8 cellular contexts compared by ENCODE assay signal in genomic region chr6:33313709-33314514, GRCh38. TPM values are rescaled to one million over a fixed set of nuclear protein-coding genes. Genes with fewer than 3 reads are reported as not detected.
A peak's percentile ranks its signal among the peaks of the same experiment; 100 is the strongest.
DNase-seq lines count a peak whose midpoint lies in the region; ATAC-seq, FAIRE-seq and TF ChIP-seq lines count a peak whose summit lies in the region.

Gene TAPBP, minus strand, starts transcription at chr6:33314078. Its CDS starts 37 bp downstream, at chr6:33314041.

- no peaks in the 10 kb centered on the region for H3K27me3 Mint-ChIP-seq in natural killer cell treated with Interleukin-12 subunit alpha and Interleukin-12 subunit beta and Interleukin-15 and Interleukin-18, amount 100 ng/mL, for 72 hours

- H3K4me3 Mint-ChIP-seq in natural killer cell treated with Interleukin-12 subunit alpha and Interleukin-12 subunit beta and Interleukin-15 and Interleukin-18, amount 100 ng/mL, for 72 hours = peak within 1 kb of the TSS; percentile 97

- H3K4me2 ChIP-seq in A549 = peak within 1 kb of the TSS; percentile 92

- DNase-seq in A549 (ENCODE audit: low read depth in 1 of 2, low spot score in 1 of 2) = peak; percentile 32 to 44
- DNase-seq in RKO (ENCODE audit: low spot score) = peak; percentile 62
- DNase-seq in activated effector memory CD4-positive, alpha-beta T cell treated with Interleukin-2 at 50 U/mL for 16 hours = peak; percentile 69
- DNase-seq in fibroblast of the aortic adventitia (ENCODE audit: low read depth) = peak; percentile 64
- peak; percentile 93 for DNase-seq in natural killer cell treated with Interleukin-12 subunit alpha and Interleukin-12 subunit beta and Interleukin-15 and Interleukin-18, amount 100 ng/mL, for 72 hours (ENCODE audit: low spot score)
- peak; percentile 89 for DNase-seq in stimulated activated naive CD8-positive, alpha-beta T cell treated with anti-CD3 and anti-CD28 coated beads, Interleukin-15, Interleukin-2, amounts not matched to agents 100 U/mL and 50 U/mL, for 24 hours

- TF ChIP-seq RAD21 in A549 (conservative IDR thresholded peaks at IDR 0.05 in 1 of 2, IDR thresholded peaks at IDR 0.05 in 1 of 2) = no peak

- peaks cover 31% of the 10 kb centered on the region for H3K4me1 ChIP-seq in A549

- H3K9me3 ChIP-seq in A549 = no peaks in the 10 kb centered on the region

- no peak for FAIRE-seq in A549 (lab: Jason Lieb, UNC)

- no peaks in the 10 kb centered on the region for H3K9me3 Mint-ChIP-seq in natural killer cell treated with Interleukin-12 subunit alpha and Interleukin-12 subunit beta and Interleukin-15 and Interleukin-18, amount 100 ng/mL, for 72 hours

- ATAC-seq in A549 = peak; percentile 8 to 25; a peak in 4 of 6 replicates
- ATAC-seq in GM18520 (IDR thresholded peaks at IDR 0.05; ENCODE audit: unreplicated experiment) = peak; percentile 26
- ATAC-seq in HG03439 (IDR thresholded peaks at IDR 0.05; ENCODE audit: unreplicated experiment) = peak; percentile 36
- peak; percentile 68 to 78 for ATAC-seq in natural killer cell treated with Interleukin-12 subunit alpha and Interleukin-12 subunit beta and Interleukin-15 and Interleukin-18, amount 100 ng/mL, for 72 hours
- peak; percentile 73 for ATAC-seq in stimulated activated naive CD8-positive, alpha-beta T cell treated with anti-CD3 and anti-CD28 coated beads, Interleukin-15, Interleukin-2, amounts not matched to agents 100 U/mL and 50 U/mL, for 24 hours

- POLR2A ChIA-PET in A549 (lab: Yijun Ruan, JAX) = interaction anchor here (1.1 kb wide), 1 partner anchor 14 kb away, joined by 5 read pairs; no protein-coding TSS in a partner anchor

- peaks cover 44 to 51% of the 10 kb centered on the region in 2 donors for H3K4me1 Mint-ChIP-seq in natural killer cell treated with Interleukin-12 subunit alpha and Interleukin-12 subunit beta and Interleukin-15 and Interleukin-18, amount 100 ng/mL, for 72 hours (ENCODE audit: low read depth in 2 of 2)

- WGBS in A549 (ENCODE audit: missing lambda C conversion rate) = 1% methylated on average over 38 of the region's 47 CpGs

- no peak for TF ChIP-seq CTCF in A549 (IDR thresholded peaks at IDR 0.05)
- no peak for TF ChIP-seq CTCF in fibroblast of the aortic adventitia (IDR thresholded peaks at IDR 0.05; ENCODE audit: insufficient read depth, low read length)

- TF ChIP-seq EP300 in A549 (IDR thresholded peaks at IDR 0.05) = no peak

- H3K4me3 ChIP-seq in A549 (peak within 1 kb of the TSS; percentile 74), fibroblast of the aortic adventitia (ENCODE audit: low read depth, low read length) (peak within 1 kb of the TSS; percentile 92)

- peak within 1 kb of the TSS; percentile 95 to 97 for H3K27ac Mint-ChIP-seq in natural killer cell treated with Interleukin-12 subunit alpha and Interleukin-12 subunit beta and Interleukin-15 and Interleukin-18, amount 100 ng/mL, for 72 hours

- CTCF ChIA-PET in A549 (lab: Yijun Ruan, JAX) = interaction anchor here (2.5 to 6.0 kb wide), 2 partner anchors 14 to 34 kb away, joined by 9 to 40 read pairs; partner anchors contain the start of gene RGL2

- TF ChIP-seq POLR2A in A549 (IDR thresholded peaks at IDR 0.05; ENCODE audit: low read length) = no peak

- H3K36me3 Mint-ChIP-seq in natural killer cell treated with Interleukin-12 subunit alpha and Interleukin-12 subunit beta and Interleukin-15 and Interleukin-18, amount 100 ng/mL, for 72 hours = peaks cover 10% of the 10 kb centered on the region

- H3K27ac ChIP-seq in A549 = peak within 1 kb of the TSS; percentile 93 to 97

TF ChIP-seq in A549, 52 proteins besides CTCF, POLR2A, EP300 and RAD21:
- TF ChIP-seq PHF8 (IDR thresholded peaks at IDR 0.05; ENCODE audit: borderline replicate concordance, low read depth) (peak; percentile 27; the same call in 1 of the 2 replicates), EHF (CRISPR knock-in tag; IDR thresholded peaks at IDR 0.05) (no peak), JUN (IDR thresholded peaks at IDR 0.05) (0 out of 5 replicates have a peak, but pooled peaks of 1 of the 2 experiments have one; percentile 10)

RNA-seq across cellular contexts. Expression of gene TAPBP, which starts in this region (rescaled TPM):
- polyA plus RNA-seq in A549 (2011; rRNA removed) (16.8 and 17.1 TPM in 2 replicates), A549 (2017; fragmentation: RNase III; extraction: RNeasy Plus Mini Kit Qiagen cat#74134 plus additional on column Dnase treatment) (32.2 to 40.0 TPM (median 37.5 TPM) in 3 replicates)
- polyA plus RNA-seq in A549 (2012; cell fraction: cytosol; rRNA removed) = 23.3 and 33.8 TPM in 2 replicates
- 57.4 and 67.0 TPM in 2 replicates for polyA plus RNA-seq in A549 (2012; cell fraction: nucleus; rRNA removed)
- polyA minus RNA-seq in A549 (2011; rRNA and poly(A)+ RNA removed) = 21.7 and 26.9 TPM in 2 replicates
- total RNA-seq in fibroblast of the aortic adventitia (ENCODE audit: low replicate concordance) = 50.2 and 86.2 TPM in 2 replicates
- 100 to 1,000 TPM; 243 to 346 TPM for total RNA-seq in natural killer cell treated with Interleukin-12 subunit alpha and Interleukin-12 subunit beta and Interleukin-15 and Interleukin-18, amount 100 ng/mL, for 72 hours

Comparison
In these comparisons a context has a peak if more than half of its experiments do, and no peak if none do; other contexts are left out.
1. Peak in every context shown above with its lines: DNase-seq, ATAC-seq, H3K4me3 ChIP-seq and H3K27ac ChIP-seq.
2. ATAC-seq: peak in every context shown above with its lines; median percentile 73 in natural killer cell treated with Interleukin-12 subunit alpha and Interleukin-12 subunit beta and Interleukin-15 and Interleukin-18, amount 100 ng/mL, for 72 hours; 73 in stimulated activated naive CD8-positive, alpha-beta T cell treated with anti-CD3 and anti-CD28 coated beads, Interleukin-15, Interleukin-2, amounts not matched to agents 100 U/mL and 50 U/mL, for 24 hours; 36 in HG03439; 26 in GM18520; 16 in A549.
3. DNase-seq: peak in every context shown above with its lines; median percentile 93 in natural killer cell treated with Interleukin-12 subunit alpha and Interleukin-12 subunit beta and Interleukin-15 and Interleukin-18, amount 100 ng/mL, for 72 hours; 89 in stimulated activated naive CD8-positive, alpha-beta T cell treated with anti-CD3 and anti-CD28 coated beads, Interleukin-15, Interleukin-2, amounts not matched to agents 100 U/mL and 50 U/mL, for 24 hours; 69 in activated effector memory CD4-positive, alpha-beta T cell treated with Interleukin-2 at 50 U/mL for 16 hours; 64 in fibroblast of the aortic adventitia; 62 in RKO; 38 in A549.